ENCODE assay signal across 29 cellular contexts in the genomic region with DNA sequence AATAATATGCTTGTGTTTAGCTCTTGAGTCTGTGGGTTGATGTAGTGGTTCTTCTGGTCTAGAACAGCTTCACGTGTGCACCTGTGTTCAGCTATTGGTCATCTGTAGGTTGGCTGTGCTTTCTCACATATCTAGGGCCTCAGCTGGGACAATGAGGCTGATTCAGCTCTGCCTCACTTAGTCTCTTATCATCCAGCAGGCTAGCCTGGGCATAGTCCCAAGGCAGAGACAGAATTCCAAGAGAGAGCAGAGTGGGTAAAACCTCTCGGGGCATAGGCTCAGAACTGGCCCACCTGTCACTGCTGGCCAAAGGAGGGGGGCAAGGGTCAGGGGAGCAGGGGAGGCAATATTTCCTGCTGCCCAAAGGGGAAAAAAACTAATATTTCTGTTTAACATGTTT. TPM values are rescaled to one million over a fixed set of nuclear protein-coding genes. Genes with fewer than 3 reads are reported as not detected.
DNase-seq lines count a peak whose midpoint lies in the region; ATAC-seq, FAIRE-seq and TF ChIP-seq lines count a peak whose summit lies in the region.
"Had no signal": no experiment of that assay in that cellular context is flagged by ENCODE, and none has a peak within 500 bp of the region (broad histone marks: within the 10 kb centered on the region; RNA-seq: fewer than 3 reads in every experiment).

No MANE protein-coding gene starts in this region.

- no peak overlapping the region for H2BK5ac ChIP-seq in IMR-90 (ENCODE audit: low read depth, low read length, poor library complexity, severe bottlenecking)

- POLR2A ChIA-PET in IMR-90 (lab: Charles Lee; ENCODE audit: unreplicated experiment), result no interaction called here

- no peak overlapping the region for H2BK120ac ChIP-seq in IMR-90 (ENCODE audit: low read depth, low read length)

- ATAC-seq in IMR-90 (ENCODE audit: low read depth), result peak; percentile 48; the same call in 1 of the 2 replicates
- peak; percentile 61 to 83 for ATAC-seq in left cardiac atrium
- ATAC-seq in GM18867 (IDR thresholded peaks at IDR 0.05; ENCODE audit: unreplicated experiment), result no peak
- ATAC-seq: CD8-positive, alpha-beta T cell; effector memory CD8-positive, alpha-beta T cell; naive thymus-derived CD8-positive, alpha-beta T cell had no signal

- no peak for FAIRE-seq in D721Med (lab: Jason Lieb, UNC)

- DNase-seq in IMR-90, result peak; percentile 35
- DNase-seq in left cardiac atrium, result no peak
- peak; percentile 40 for DNase-seq in stomach
- no peak for DNase-seq in endodermal cell
- DNase-seq in D721Med (ENCODE audit: insufficient read length, low spot score), result no peak
- DNase-seq: activated CD4-positive, alpha-beta T cell treated with anti-CD3 and anti-CD28 coated beads, Interleukin-2, amount 10 ng/mL, durations not matched to agents 7 days and 5 days; activated gamma-delta T cell treated with Interleukin-2 at 50 U/mL for 16 hours; amygdala; CD8-positive, alpha-beta T cell; effector memory CD8-positive, alpha-beta T cell; GDM1; islet precursor cell; Karpas-422; mesendoderm; naive thymus-derived CD8-positive, alpha-beta T cell; NCI-H1048; NCI-H1930; NCI-H345; PC-9; sigmoid colon; stimulated activated CD4-positive, alpha-beta T cell treated with anti-CD3 and anti-CD28 coated beads, Interleukin-2, amount 100 ng/mL, for 24 hours; stimulated activated naive B cell treated with anti-CD40 and anti-IgM and Interleukin-4, amounts not matched to agents 10 μg/mL and 1 μg/mL and 100 μg/mL, for 72 hours; thyroid gland had no signal

- H4K8ac ChIP-seq in IMR-90 (ENCODE audit: low read depth in 2 of 2, low read length in 2 of 2), result no peak overlapping the region

- H3K27me3 Mint-ChIP-seq in brain (peaks cover 3% of the 10 kb centered on the region), endodermal cell (ENCODE audit: insufficient read depth) (peaks cover 78% of the 10 kb centered on the region)

- TF ChIP-seq POLR2A in IMR-90 (IDR thresholded peaks at IDR 0.05; ENCODE audit: low read depth, low read length), result no peak
- TF ChIP-seq POLR2A in stomach (IDR thresholded peaks at IDR 0.05), result no peak

- H4K91ac ChIP-seq in IMR-90 (ENCODE audit: insufficient read depth, low read depth, low read length), result no peak overlapping the region

- no peak for TF ChIP-seq RAD21 in IMR-90 (IDR thresholded peaks at IDR 0.05; ENCODE audit: low read length)

- H3K9me1 ChIP-seq in IMR-90 (ENCODE audit: insufficient read depth, low read length), result no peaks in the 10 kb centered on the region

- H3K4me3 Mint-ChIP-seq in brain, result no peak overlapping the region
- H3K4me3 Mint-ChIP-seq in endodermal cell, result no peak overlapping the region
- H3K4me3 Mint-ChIP-seq: activated CD4-positive, alpha-beta T cell treated with anti-CD3 and anti-CD28 coated beads, Interleukin-2, amount 10 ng/mL, durations not matched to agents 7 days and 5 days; CD8-positive, alpha-beta T cell; effector memory CD8-positive, alpha-beta T cell; naive thymus-derived CD8-positive, alpha-beta T cell; T-helper 1 cell treated with Interleukin-12 subunit alpha and Interleukin-12 subunit beta and Interleukin-4 antibody, amounts not matched to agents 30 μg/mL and 1 μg/mL, for 36 hours had no signal

- no peaks in the 10 kb centered on the region for H3K36me3 ChIP-seq in IMR-90 (ENCODE audit: control insufficient read depth, insufficient read depth, low read length)
- H3K36me3 ChIP-seq in stomach, result no peaks in the 10 kb centered on the region
- H3K36me3 ChIP-seq in endodermal cell (ENCODE audit: control insufficient read depth, insufficient read depth, low read length), result no peaks in the 10 kb centered on the region
- H3K36me3 ChIP-seq: sigmoid colon, thyroid gland had no signal

- no peak overlapping the region for H4K5ac ChIP-seq in IMR-90 (ENCODE audit: low read depth, low read length)

- H3K4me3 ChIP-seq in IMR-90 (ENCODE audit: insufficient read depth, low read depth, low read length) (no peak overlapping the region), stomach (no peak overlapping the region), endodermal cell (ENCODE audit: low read length) (no peak overlapping the region)
- H3K4me3 ChIP-seq: hepatocyte, PC-9, sigmoid colon, thyroid gland had no signal

- no peaks in the 10 kb centered on the region for H4K20me1 ChIP-seq in IMR-90 (ENCODE audit: insufficient read depth, low read length)

- dilution Hi-C loops in IMR-90 (cut with HindIII; ENCODE audit: low sequenced_read_pairs, unreplicated experiment), result no loop called here

- H3K27ac Mint-ChIP-seq in brain (peak overlapping the region; percentile 7 to 99 (median 73)), endodermal cell (no peak overlapping the region)
- H3K27ac Mint-ChIP-seq: activated CD4-positive, alpha-beta T cell treated with anti-CD3 and anti-CD28 coated beads, Interleukin-2, amount 10 ng/mL, durations not matched to agents 7 days and 5 days; CD8-positive, alpha-beta T cell; effector memory CD8-positive, alpha-beta T cell; naive thymus-derived CD8-positive, alpha-beta T cell; T-helper 1 cell treated with Interleukin-12 subunit alpha and Interleukin-12 subunit beta and Interleukin-4 antibody, amounts not matched to agents 30 μg/mL and 1 μg/mL, for 36 hours had no signal

- no peak overlapping the region for H2BK20ac ChIP-seq in IMR-90 (ENCODE audit: low read depth, low read length)

- intact Hi-C loops in IMR-90 (cut with micrococcal nuclease) (no loop called here), left cardiac atrium (cut with DNase I) (no loop called here), stomach (cut with DNase I; ENCODE audit: low total_unique reads) (no loop called here)

- no peak overlapping the region for H3K23ac ChIP-seq in IMR-90 (ENCODE audit: low read depth, low read length)

- H3K27ac ChIP-seq in IMR-90 (ENCODE audit: insufficient read depth, low read length) (no peak overlapping the region), stomach (no peak overlapping the region), endodermal cell (ENCODE audit: low read depth, low read length) (no peak overlapping the region)
- H3K27ac ChIP-seq: hepatocyte, parathyroid adenoma, PC-9, sigmoid colon, thyroid gland, VCaP had no signal

- no peak overlapping the region for H2BK15ac ChIP-seq in IMR-90 (ENCODE audit: low read depth, low read length)

- WGBS in IMR-90 (ENCODE audit: extremely low coverage in 2 of 2, insufficient read length in 1 of 2), 2 experiments, result no CpG with 5 or more reads among the region's 2 CpGs
- WGBS in stomach, 5 donors, result 21 to 66% (median 55%) methylated on average over 2 of the region's 2 CpGs
- WGBS in endodermal cell (ENCODE audit: insufficient coverage in 1 of 2, insufficient read length in 1 of 2), 2 experiments, result 85 to 88% methylated on average over 1 to 2 of the region's 2 CpGs

- no peak overlapping the region for H3K4ac ChIP-seq in IMR-90 (ENCODE audit: low read depth, low read length)

- H3K4me2 ChIP-seq in IMR-90 (ENCODE audit: low read depth, low read length), result no peak overlapping the region
- H3K4me2 ChIP-seq: hepatocyte, PC-9 had no signal

- H3K9ac ChIP-seq in IMR-90 (ENCODE audit: low read depth, low read length) (no peak overlapping the region), endodermal cell (ENCODE audit: extremely low read depth, low read length, poor library complexity, severe bottlenecking) (no peak overlapping the region)
- H3K9ac ChIP-seq: parathyroid adenoma had no signal

- no peak overlapping the region for H3K14ac ChIP-seq in IMR-90 (replicated peaks; ENCODE audit: low read depth, low read length)

- H2AK9ac ChIP-seq in IMR-90 (replicated peaks; ENCODE audit: low read depth, low read length, poor library complexity), result no peak overlapping the region

- no TSS peak for BruUV-seq in IMR-90 (replicated peaks; lab: Mats Ljungman, UMichigan)

- H3K27me3 ChIP-seq in IMR-90 (ENCODE audit: control insufficient read depth, insufficient read depth, low read length), result peaks cover 21% of the 10 kb centered on the region
- H3K27me3 ChIP-seq in stomach, result peaks cover 0 to 36% (median under 1%) of the 10 kb centered on the region in 3 donors
- peaks cover 24% of the 10 kb centered on the region for H3K27me3 ChIP-seq in endodermal cell (ENCODE audit: control insufficient read depth, insufficient read depth, low read length, poor library complexity, severe bottlenecking)
- H3K27me3 ChIP-seq: hepatocyte had no signal

- no peaks in the 10 kb centered on the region for H3K79me1 ChIP-seq in IMR-90 (ENCODE audit: low read depth in 1 of 2, low read length in 2 of 2)

- H3K4me1 ChIP-seq in IMR-90 (ENCODE audit: control insufficient read depth, insufficient read depth, low read length) (no peaks in the 10 kb centered on the region), stomach (peaks cover 0 to 7% (median 3%) of the 10 kb centered on the region in 4 donors), endodermal cell (ENCODE audit: control insufficient read depth, insufficient read depth, low read length) (peaks cover 14% of the 10 kb centered on the region)
- H3K4me1 ChIP-seq: parathyroid adenoma had no signal

- in situ Hi-C loops in IMR-90 (cut with MboI; ENCODE audit: low sequenced_read_pairs), result no loop called here

- no peak overlapping the region for H2AK5ac ChIP-seq in IMR-90 (ENCODE audit: low read depth, low read length)

- H3K18ac ChIP-seq in IMR-90 (ENCODE audit: low read depth, low read length), result no peak overlapping the region; the same call in 1 of the 2 replicates

- H3K9me3 ChIP-seq in IMR-90 (ENCODE audit: control insufficient read depth, insufficient read depth, low read length) (no peaks in the 10 kb centered on the region), stomach (no peaks in the 10 kb centered on the region), endodermal cell (ENCODE audit: control insufficient read depth, low read length) (no peaks in the 10 kb centered on the region)
- H3K9me3 ChIP-seq: sigmoid colon, thyroid gland had no signal

- TF ChIP-seq CTCF in IMR-90 (conservative IDR thresholded peaks at IDR 0.05; ENCODE audit: low read depth, low read length), result no peak
- no peak for TF ChIP-seq CTCF in brain (conservative IDR thresholded peaks at IDR 0.05)
- no peak for TF ChIP-seq CTCF in stomach (IDR thresholded peaks at IDR 0.05)
- no peak for TF ChIP-seq CTCF in endodermal cell (conservative IDR thresholded peaks at IDR 0.05)
- TF ChIP-seq CTCF in D721Med (IDR thresholded peaks at IDR 0.05; ENCODE audit: insufficient read depth, missing control alignments), result no peak

- CTCF ChIA-PET in IMR-90 (lab: Yijun Ruan, JAX), result no interaction called here

- peaks cover 0 to 2% (median 0%) of the 10 kb centered on the region in 5 experiments for H3K9me3 Mint-ChIP-seq in brain
- no peaks in the 10 kb centered on the region for H3K9me3 Mint-ChIP-seq in endodermal cell
- H3K9me3 Mint-ChIP-seq: activated CD4-positive, alpha-beta T cell treated with anti-CD3 and anti-CD28 coated beads, Interleukin-2, amount 10 ng/mL, durations not matched to agents 7 days and 5 days; CD8-positive, alpha-beta T cell; effector memory CD8-positive, alpha-beta T cell; naive thymus-derived CD8-positive, alpha-beta T cell; stimulated activated naive B cell treated with anti-CD40 and anti-IgM and Interleukin-4, amounts not matched to agents 10 μg/mL and 1 μg/mL and 100 μg/mL, for 72 hours; T-helper 1 cell treated with Interleukin-12 subunit alpha and Interleukin-12 subunit beta and Interleukin-4 antibody, amounts not matched to agents 30 μg/mL and 1 μg/mL, for 36 hours had no signal

- H3K4me1 Mint-ChIP-seq in brain (peaks cover 56% of the 10 kb centered on the region), endodermal cell (peaks cover 9% of the 10 kb centered on the region)

- H3K36me3 Mint-ChIP-seq in brain (no peaks in the 10 kb centered on the region), endodermal cell (ENCODE audit: low read depth) (no peaks in the 10 kb centered on the region)
- H3K36me3 Mint-ChIP-seq: CD8-positive, alpha-beta T cell; naive thymus-derived CD8-positive, alpha-beta T cell had no signal

- no peak for TF ChIP-seq EP300 in stomach (IDR thresholded peaks at IDR 0.05)

- no peak overlapping the region for H2AFZ ChIP-seq in IMR-90 (replicated peaks; ENCODE audit: low read length, poor library complexity)
- H2AFZ ChIP-seq: hepatocyte, parathyroid adenoma, PC-9 had no signal

- no peak overlapping the region for H3K56ac ChIP-seq in IMR-90 (ENCODE audit: extremely low read depth, insufficient read depth, low read length)

RNA-seq across cellular contexts. Expression of a gene that starts 32.0 kb away (rescaled TPM):
- total RNA-seq in IMR-90 (2012; rRNA removed) (7.5 and 11.8 TPM in 2 replicates), left cardiac atrium (10 to 100 TPM; 38.7 to 43.0 TPM), stomach (100 to 1,000 TPM in 1 of 5 donors, 10 to 100 TPM in 3, 1 to 10 TPM in 1; 3.5 to 163 (median 48.8) TPM), endodermal cell (10 to 100 TPM; 31.3 to 55.4 TPM)
- polyA plus RNA-seq in IMR-90 (2012; rRNA removed) (4.5 and 7.2 TPM in 2 replicates), brain (ENCODE audit: insufficient read depth, low read depth, low replicate concordance) (44.0 TPM), stomach (10 to 100 TPM; 17.1 to 62.0 (median 19.7) TPM)
- polyA plus RNA-seq in IMR-90 (2012; cell fraction: cytosol; rRNA removed), result 0.90 and 3.1 TPM in 2 replicates
- 1.8 and 11.5 TPM in 2 replicates for polyA plus RNA-seq in IMR-90 (2012; cell fraction: nucleus; rRNA removed; ENCODE audit: low replicate concordance)
- 38.6 TPM for polyA plus RNA-seq in endodermal cell (2013, experiment 1 of 2)
- polyA plus RNA-seq in endodermal cell (2013, experiment 2 of 2), result 30.7 TPM

Comparison
In these comparisons a context has a peak if more than half of its experiments do, and no peak if none do; other contexts are left out.
1. DNase-seq: peak in IMR-90 (single experiment) and stomach (single experiment); none in left cardiac atrium (single experiment), endodermal cell (single experiment) and D721Med (single experiment).